Comparison of ENCODE assay signal across 8 cellular contexts in the genomic region with DNA sequence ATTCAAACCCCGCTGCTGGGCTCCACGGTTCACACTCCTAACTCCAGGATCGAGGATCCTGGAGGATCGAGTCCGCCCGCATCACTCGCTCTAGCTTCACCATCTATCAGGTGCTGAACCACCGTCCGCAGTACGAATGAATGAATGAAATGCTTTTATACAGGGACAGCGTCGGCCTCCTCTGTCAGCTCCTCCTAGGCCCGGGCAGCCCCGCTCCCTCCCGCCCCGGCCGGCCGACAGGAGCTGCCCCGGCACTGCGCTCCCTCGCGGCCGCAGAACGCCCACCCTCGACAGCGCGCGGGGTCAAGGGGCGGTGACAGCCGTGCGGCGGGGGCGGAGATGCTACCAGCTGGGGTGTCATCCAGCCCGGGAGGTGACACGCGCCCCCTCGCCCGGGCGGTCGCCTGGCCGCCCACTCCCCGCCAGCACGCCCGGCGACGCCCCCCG. TPM values are rescaled to one million over a fixed set of nuclear protein-coding genes. Genes with fewer than 3 reads are reported as not detected.
DNase-seq lines count a peak whose midpoint lies in the region; ATAC-seq and TF ChIP-seq lines count a peak whose summit lies in the region.

No MANE protein-coding gene starts in this region.

- peak overlapping the region; percentile 68 for H3K9ac ChIP-seq in DND-41 (ENCODE audit: low read depth, low read length)
- peak overlapping the region; percentile 72 for H3K9ac ChIP-seq in HUES64 (ENCODE audit: low read depth, low read length)

- peak; percentile 77 for DNase-seq in DND-41
- DNase-seq in T-helper 17 cell: peak; percentile 41 to 67 (median 66)
- peak; percentile 36 for DNase-seq in astrocyte of the spinal cord (ENCODE audit: low read depth, low spot score)
- DNase-seq in iPS-NIHi11 (ENCODE audit: low spot score): peak; percentile 89
- DNase-seq in spleen: peak; percentile 92
- no peak for DNase-seq in NCI-H774 (lab: John Stamatoyannopoulos, UW)

- peak overlapping the region; percentile 83 to 94 for H3K4me3 ChIP-seq in DND-41 (ENCODE audit: low read depth in 1 of 2, low read length in 2 of 2)
- H3K4me3 ChIP-seq in HUES64 (ENCODE audit: low read length): peak overlapping the region; percentile 88
- H3K4me3 ChIP-seq in astrocyte of the spinal cord (ENCODE audit: low read depth, low read length): peak overlapping the region; percentile 85
- H3K4me3 ChIP-seq in spleen: peak overlapping the region; percentile 80 to 98 (median 94)

- peaks cover 16% of the 10 kb centered on the region; the same call in 1 of the 2 replicates for H4K20me1 ChIP-seq in DND-41 (ENCODE audit: insufficient read depth, low read length)

- under 1% methylated on average over 47 of the region's 47 CpGs for WGBS in HUES64
- 1 to 4% (median 1%) methylated on average over 10 to 47 of the region's 47 CpGs for WGBS in spleen, 5 donors

- H3K27me3 ChIP-seq in DND-41 (ENCODE audit: insufficient read depth, low read length, poor library complexity): no peaks in the 10 kb centered on the region
- no peaks in the 10 kb centered on the region for H3K27me3 ChIP-seq in HUES64 (ENCODE audit: insufficient read depth, low read length)
- H3K27me3 ChIP-seq in spleen (replicated peaks in 1 of 7): no peaks in the 10 kb centered on the region

- peaks cover 5% of the 10 kb centered on the region for H3K9me3 ChIP-seq in DND-41 (ENCODE audit: insufficient read depth, low read length, severe bottlenecking)
- no peaks in the 10 kb centered on the region for H3K9me3 ChIP-seq in HUES64 (ENCODE audit: insufficient read depth, low read depth, low read length)
- H3K9me3 ChIP-seq in T-helper 17 cell (ENCODE audit: control insufficient read depth, low read length, poor library complexity, severe bottlenecking): no peaks in the 10 kb centered on the region
- H3K9me3 ChIP-seq in spleen: no peaks in the 10 kb centered on the region

- peaks cover 7% of the 10 kb centered on the region for H3K36me3 Mint-ChIP-seq in T-helper 17 cell (ENCODE audit: low read depth)

- TF ChIP-seq POLR2A in spleen (IDR thresholded peaks at IDR 0.05): no peak

- H3K27me3 Mint-ChIP-seq in T-helper 17 cell: no peaks in the 10 kb centered on the region

- ATAC-seq in DND-41 (ENCODE audit: insufficient read depth, low read depth) (peak; percentile 81), GM21447 (IDR thresholded peaks at IDR 0.05; ENCODE audit: unreplicated experiment) (peak; percentile 50), T-helper 17 cell (peak; percentile 65)

- H3K4me3 Mint-ChIP-seq in T-helper 17 cell: peak overlapping the region; percentile 95

- H3K27ac ChIP-seq in DND-41 (ENCODE audit: low read length) (peak overlapping the region; percentile 85), HUES64 (ENCODE audit: low read depth, low read length) (peak overlapping the region; percentile 89; the same call in 1 of the 2 replicates), spleen (peak overlapping the region; percentile 70 to 93 (median 87))

- H2AFZ ChIP-seq in DND-41 (ENCODE audit: low read depth, low read length): peak overlapping the region; percentile 97

- H3K4me1 ChIP-seq in DND-41 (ENCODE audit: insufficient read depth, low read length): peaks cover 25% of the 10 kb centered on the region
- H3K4me1 ChIP-seq in HUES64 (ENCODE audit: insufficient read depth, low read length): peaks cover 3% of the 10 kb centered on the region
- peaks cover 14 to 45% (median 38%) of the 10 kb centered on the region in 6 donors for H3K4me1 ChIP-seq in spleen

- intact Hi-C loops in spleen (cut with DNase I; ENCODE audit: low total_unique reads): no loop called here

- peak; percentile 44 for TF ChIP-seq CTCF in DND-41 (IDR thresholded peaks at IDR 0.05; ENCODE audit: borderline replicate concordance, extremely low read depth, low read length, poor library complexity, severe bottlenecking)
- no peak for TF ChIP-seq CTCF in astrocyte of the spinal cord (IDR thresholded peaks at IDR 0.05; ENCODE audit: low read depth, low read length)
- TF ChIP-seq CTCF in spleen (IDR thresholded peaks at IDR 0.05 in 8 of 11, conservative IDR thresholded peaks at IDR 0.05 in 3 of 11): peak in 3 of 11 experiments; percentile 12 to 32 (median 24)

- peak overlapping the region; percentile 71 for H3K4me2 ChIP-seq in DND-41 (ENCODE audit: insufficient read depth, low read length)

- H3K36me3 ChIP-seq in DND-41 (ENCODE audit: insufficient read depth, low read length) (peaks cover 23% of the 10 kb centered on the region), HUES64 (ENCODE audit: insufficient read depth, low read length) (peaks cover 7% of the 10 kb centered on the region; the same call in 1 of the 2 replicates), spleen (peaks cover 0 to 27% (median 14%) of the 10 kb centered on the region in 6 donors)

- peak overlapping the region; percentile 90 for H3K27ac Mint-ChIP-seq in T-helper 17 cell

- in situ Hi-C loops in astrocyte of the spinal cord (cut with HindIII; ENCODE audit: low sequenced_read_pairs): no loop called here

- H3K4me1 Mint-ChIP-seq in T-helper 17 cell: peaks cover 14% of the 10 kb centered on the region

- peaks cover 49% of the 10 kb centered on the region for H3K79me2 ChIP-seq in DND-41 (ENCODE audit: insufficient read depth, low read length)

RNA-seq across cellular contexts. Expression of a gene that starts 0.5 kb away (rescaled TPM):
- polyA plus RNA-seq in HUES64 (2013, experiment 1 of 2): 13.6 TPM
- polyA plus RNA-seq in HUES64 (2013, experiment 2 of 2): 15.0 TPM
- total RNA-seq in T-helper 17 cell (10 to 100 TPM; 71.7 to 99.0 TPM), spleen (10 to 100 TPM; 36.8 to 73.4 (median 52.1) TPM)
- 100 to 1,000 TPM in 2 of 3 donors, 10 to 100 TPM in 1; 46.5 to 139 (median 111) TPM for polyA plus RNA-seq in spleen

RNA-seq across cellular contexts. Expression of a gene that starts 28.7 kb away (rescaled TPM):
- 0.25 TPM for polyA plus RNA-seq in HUES64 (2013, experiment 1 of 2)
- polyA plus RNA-seq in HUES64 (2013, experiment 2 of 2): 0.19 TPM
- total RNA-seq in T-helper 17 cell (not detected), spleen (not detected)
- polyA plus RNA-seq in spleen: not detected

RNA-seq across cellular contexts. Expression of a gene that starts 42.5 kb away (rescaled TPM):
- not detected for polyA plus RNA-seq in HUES64 (2013, experiment 1 of 2)
- polyA plus RNA-seq in HUES64 (2013, experiment 2 of 2): not detected
- total RNA-seq in T-helper 17 cell (not detected), spleen (1 to 10 TPM in 6 of 7 donors, under 1 TPM in 1; 0.60 to 3.7 (median 2.2) TPM)
- polyA plus RNA-seq in spleen: 1 to 10 TPM; 2.3 to 8.1 (median 4.2) TPM

RNA-seq across cellular contexts. Expression of a gene that starts 46.5 kb away (rescaled TPM):
- 0.35 TPM for polyA plus RNA-seq in HUES64 (2013, experiment 1 of 2)
- polyA plus RNA-seq in HUES64 (2013, experiment 2 of 2): 0.44 TPM
- total RNA-seq in T-helper 17 cell: not detected
- total RNA-seq in spleen: under 1 TPM in 3 of 7 donors, not detected in 4; 0.22 to 0.46 (median 0.37) TPM
- polyA plus RNA-seq in spleen: under 1 TPM; 0.19 to 0.50 (median 0.20) TPM
